In genomic region chr1:181504294-181505115, GRCh38 we compare ENCODE assay signal across 8 cellular contexts. TPM values are rescaled to one million over a fixed set of nuclear protein-coding genes. Genes with fewer than 3 reads are reported as not detected.
DNase-seq lines count a peak whose midpoint lies in the region; ATAC-seq and TF ChIP-seq lines count a peak whose summit lies in the region.

No MANE protein-coding gene starts in this region.

- TF ChIP-seq CTCF in fibroblast of villous mesenchyme (IDR thresholded peaks at IDR 0.05; ENCODE audit: insufficient read depth, low read depth, low read length) = peak; percentile 43

- no peak overlapping the region for H3K27ac Mint-ChIP-seq in activated CD4-positive, alpha-beta T cell treated with anti-CD3 and anti-CD28 coated beads, Interleukin-2, amount 10 ng/mL, durations not matched to agents 24 days and 14 days
- no peak overlapping the region for H3K27ac Mint-ChIP-seq in T-helper 17 cell

- H3K4me3 Mint-ChIP-seq in activated CD4-positive, alpha-beta T cell treated with anti-CD3 and anti-CD28 coated beads, Interleukin-2, amount 10 ng/mL, durations not matched to agents 24 days and 14 days = no peak overlapping the region
- H3K4me3 Mint-ChIP-seq in T-helper 17 cell = no peak overlapping the region

- DNase-seq in activated CD4-positive, alpha-beta T cell treated with anti-CD3 and anti-CD28 coated beads, Interleukin-2, amount 10 ng/mL, durations not matched to agents 24 days and 14 days = peak; percentile 62
- no peak for DNase-seq in activated CD4-positive, alpha-beta T cell treated with anti-CD3 and anti-CD28 coated beads for 4 hours
- DNase-seq in NT2/D1 (ENCODE audit: low read depth, low spot score) = peak; percentile 77
- DNase-seq in fibroblast of villous mesenchyme (ENCODE audit: low read depth) = peak; percentile 19
- no peak for DNase-seq in T-helper 17 cell
- no peak for DNase-seq in mesenteric fat pad (ENCODE audit: low spot score)

- no peak overlapping the region for H3K9ac ChIP-seq in NT2/D1 (ENCODE audit: insufficient read length, low read depth)

- no peaks in the 10 kb centered on the region for H3K36me3 Mint-ChIP-seq in activated CD4-positive, alpha-beta T cell treated with anti-CD3 and anti-CD28 coated beads, Interleukin-2, amount 10 ng/mL, durations not matched to agents 24 days and 14 days (ENCODE audit: low read depth)
- H3K36me3 Mint-ChIP-seq in T-helper 17 cell (ENCODE audit: low read depth) = peaks cover 3% of the 10 kb centered on the region

- H3K27me3 ChIP-seq in NT2/D1 (ENCODE audit: insufficient read depth, insufficient read length) = no peaks in the 10 kb centered on the region

- H3K4me1 Mint-ChIP-seq in activated CD4-positive, alpha-beta T cell treated with anti-CD3 and anti-CD28 coated beads, Interleukin-2, amount 10 ng/mL, durations not matched to agents 24 days and 14 days = peaks cover 3% of the 10 kb centered on the region
- peaks cover 2% of the 10 kb centered on the region for H3K4me1 Mint-ChIP-seq in T-helper 17 cell

- H3K9me3 ChIP-seq in NT2/D1 (ENCODE audit: insufficient read depth, low read length) (no peaks in the 10 kb centered on the region), T-helper 17 cell (ENCODE audit: control insufficient read depth, low read length, poor library complexity, severe bottlenecking) (no peaks in the 10 kb centered on the region)

- no peaks in the 10 kb centered on the region for H3K9me3 Mint-ChIP-seq in activated CD4-positive, alpha-beta T cell treated with anti-CD3 and anti-CD28 coated beads, Interleukin-2, amount 10 ng/mL, durations not matched to agents 24 days and 14 days

- H3K27me3 Mint-ChIP-seq in activated CD4-positive, alpha-beta T cell treated with anti-CD3 and anti-CD28 coated beads, Interleukin-2, amount 10 ng/mL, durations not matched to agents 24 days and 14 days = peaks cover 8% of the 10 kb centered on the region
- H3K27me3 Mint-ChIP-seq in T-helper 17 cell = peaks cover 63% of the 10 kb centered on the region

- H3K4me1 ChIP-seq in NT2/D1 (ENCODE audit: insufficient read depth, insufficient read length) = peaks cover 8% of the 10 kb centered on the region

- intact Hi-C loops in activated CD4-positive, alpha-beta T cell treated with anti-CD3 and anti-CD28 coated beads, Interleukin-2, amount 10 ng/mL, durations not matched to agents 24 days and 14 days (cut with micrococcal nuclease) = no loop called here

- no peaks in the 10 kb centered on the region for H3K36me3 ChIP-seq in NT2/D1 (ENCODE audit: insufficient read depth, insufficient read length, low read length)

- H3K4me3 ChIP-seq in NT2/D1 (ENCODE audit: insufficient read length, low read depth) (no peak overlapping the region), fibroblast of villous mesenchyme (ENCODE audit: low read depth, low read length) (no peak overlapping the region)

- ATAC-seq in GM21390 (IDR thresholded peaks at IDR 0.05; ENCODE audit: unreplicated experiment) (peak; percentile 48), HG03460 (IDR thresholded peaks at IDR 0.05; ENCODE audit: unreplicated experiment) (peak; percentile 49), T-helper 17 cell (no peak)

RNA-seq across cellular contexts. Expression of gene CACNA1E, which starts 21.2 kb away (rescaled TPM):
- not detected in 2 replicates for total RNA-seq in activated CD4-positive, alpha-beta T cell treated with anti-CD3 and anti-CD28 coated beads, Interleukin-2, amount 10 ng/mL, durations not matched to agents 24 days and 14 days
- total RNA-seq in fibroblast of villous mesenchyme = under 0.01 TPM in 1 of 2 replicates, not detected in the other
- not detected for total RNA-seq in T-helper 17 cell
- total RNA-seq in mesenteric fat pad = 0.45 TPM

Comparison
In these comparisons a context has a peak if more than half of its experiments do, and no peak if none do; other contexts are left out.
1. DNase-seq: peak in activated CD4-positive, alpha-beta T cell treated with anti-CD3 and anti-CD28 coated beads, Interleukin-2, amount 10 ng/mL, durations not matched to agents 24 days and 14 days (single experiment), NT2/D1 (single experiment) and fibroblast of villous mesenchyme (single experiment); none in activated CD4-positive, alpha-beta T cell treated with anti-CD3 and anti-CD28 coated beads for 4 hours (0 of 2), T-helper 17 cell (0 of 3) and mesenteric fat pad (single experiment).